Comparison of ENCODE assay signal across 24 cellular contexts in genomic region chr5:31751620-31752019, GRCh38.
"Had no signal": no experiment of that assay in that cellular context is flagged by ENCODE, and none has a peak within 500 bp of the region (broad histone marks: within the 10 kb centered on the region; RNA-seq: fewer than 3 reads in every experiment).

No MANE protein-coding gene starts in this region.

- H3K36me3 ChIP-seq: adrenal gland had no signal

- ATAC-seq: activated CD4-positive, alpha-beta T cell treated with anti-CD3 and anti-CD28 coated beads for 36 hours; activated CD8-positive, alpha-beta memory T cell treated with anti-CD3 and anti-CD28 coated beads, Interleukin-2, amount 10 ng/mL, durations not matched to agents 7 days and 5 days; activated CD8-positive, alpha-beta T cell treated with anti-CD3 and anti-CD28 coated beads, Interleukin-2, amount 10 ng/mL, durations not matched to agents 7 days and 5 days; activated naive CD8-positive, alpha-beta T cell treated with anti-CD3 and anti-CD28 coated beads, Interleukin-2, amount 50 U/mL, for 24 hours; body of pancreas; esophagus mucosa had no signal

- H3K9me3 ChIP-seq: adrenal gland, body of pancreas had no signal

- H3K27ac ChIP-seq: adrenal gland, body of pancreas, coronary artery had no signal

- DNase-seq: activated CD4-positive, alpha-beta memory T cell treated with anti-CD3 and anti-CD28 coated beads for 36 hours; activated CD4-positive, alpha-beta T cell treated with anti-CD3 and anti-CD28 coated beads for 36 hours; activated CD4-positive, alpha-beta T cell treated with anti-CD3 and anti-CD28 coated beads, Interleukin-2, amount 10 ng/mL, durations not matched to agents 24 days and 14 days; activated CD4-positive, CD25-positive, alpha-beta regulatory T cell; activated CD4-positive, CD25-positive, alpha-beta regulatory T cell treated with anti-CD3 and anti-CD28 coated beads, Interleukin-2, amount 50 U/mL, for 72 hours; activated CD8-positive, alpha-beta memory T cell treated with anti-CD3 and anti-CD28 coated beads, Interleukin-2, amount 10 ng/mL, durations not matched to agents 7 days and 5 days; activated CD8-positive, alpha-beta memory T cell treated with anti-CD3 and anti-CD28 coated beads, Interleukin-2, amount 50 U/mL, for 4 hours; activated CD8-positive, alpha-beta T cell treated with anti-CD3 and anti-CD28 coated beads, Interleukin-2, amount 10 ng/mL, durations not matched to agents 7 days and 5 days; activated effector memory CD4-positive, alpha-beta T cell treated with anti-CD3 and anti-CD28 coated beads, Interleukin-2, amount 50 U/mL, for 16 hours; activated naive CD4-positive, alpha-beta T cell treated with anti-CD3 and anti-CD28 coated beads for 36 hours; activated naive CD8-positive, alpha-beta T cell treated with anti-CD3 and anti-CD28 coated beads for 36 hours; activated naive CD8-positive, alpha-beta T cell treated with anti-CD3 and anti-CD28 coated beads, Interleukin-2, amount 50 U/mL, for 24 hours; activated T-cell treated with anti-CD3 and anti-CD28 coated beads, Interleukin-2, amount 50 U/mL, for 1 hour; activated T-cell treated with anti-CD3 and anti-CD28 coated beads, Interleukin-2, amount 50 U/mL, for 48 hours; adrenal gland; aorta; body of pancreas; effector memory CD4-positive, alpha-beta T cell; endodermal cell; foreskin fibroblast; T-helper 2 cell had no signal

- H3K4me3 ChIP-seq: adrenal gland, body of pancreas, coronary artery, dorsolateral prefrontal cortex had no signal

- H3K27me3 ChIP-seq: adrenal gland, body of pancreas, dorsolateral prefrontal cortex had no signal

- H3K4me1 ChIP-seq: body of pancreas had no signal
